ENCODE assay signal across 15 cellular contexts in genomic region chr15:101013151-101013550, GRCh38.
DNase-seq lines count a peak whose midpoint lies in the region; ATAC-seq and TF ChIP-seq lines count a peak whose summit lies in the region.
"Had no signal": no experiment of that assay in that cellular context is flagged by ENCODE, and none has a peak within 500 bp of the region (broad histone marks: within the 10 kb centered on the region; RNA-seq: fewer than 3 reads in every experiment).

No MANE protein-coding gene starts in this region.

- TF ChIP-seq CTCF in H9 (conservative IDR thresholded peaks at IDR 0.05) (no peak), neural progenitor cell (IDR thresholded peaks at IDR 0.05) (no peak), ascending aorta (IDR thresholded peaks at IDR 0.05) (no peak)

- H3K4me1 Mint-ChIP-seq in H9 (peaks cover 32 to 34% of the 10 kb centered on the region in 2 experiments), neural progenitor cell (peaks cover 28% of the 10 kb centered on the region)
- H3K4me1 Mint-ChIP-seq in activated CD8-positive, alpha-beta memory T cell treated with anti-CD3 and anti-CD28 coated beads, Interleukin-2, amount 10 ng/mL, durations not matched to agents 7 days and 5 days: peaks cover 8% of the 10 kb centered on the region

- H2BK5ac ChIP-seq in H9 (ENCODE audit: insufficient read length, low read length): no peak overlapping the region

- H3K4me3 ChIP-seq in neural progenitor cell (no peak overlapping the region), ascending aorta (no peak overlapping the region)

- H3T11ph ChIP-seq in H9 (ENCODE audit: low read length): no peak overlapping the region

- H3K27me3 Mint-ChIP-seq in H9 (ENCODE audit: low read depth) (peaks cover 9% of the 10 kb centered on the region), neural progenitor cell (ENCODE audit: insufficient read depth, low read depth) (peaks cover 9% of the 10 kb centered on the region)
- H3K27me3 Mint-ChIP-seq in activated CD8-positive, alpha-beta memory T cell treated with anti-CD3 and anti-CD28 coated beads, Interleukin-2, amount 10 ng/mL, durations not matched to agents 7 days and 5 days: peaks cover 12% of the 10 kb centered on the region
- H3K27me3 Mint-ChIP-seq: B cell had no signal

- H3K4me3 Mint-ChIP-seq in H9 (no peak overlapping the region), neural progenitor cell (no peak overlapping the region)
- H3K4me3 Mint-ChIP-seq in activated CD8-positive, alpha-beta memory T cell treated with anti-CD3 and anti-CD28 coated beads, Interleukin-2, amount 10 ng/mL, durations not matched to agents 7 days and 5 days: no peak overlapping the region
- H3K4me3 Mint-ChIP-seq: B cell; CD4-positive, alpha-beta memory T cell had no signal

- H2AK5ac ChIP-seq in H9 (ENCODE audit: insufficient read length, low read length): no peak overlapping the region

- H4K5ac ChIP-seq in H9 (ENCODE audit: insufficient read length, low read depth, low read length): no peak overlapping the region

- no peak overlapping the region for H3K4me2 ChIP-seq in H9 (ENCODE audit: insufficient read depth, insufficient read length, low read length)
- H3K4me2 ChIP-seq in neural progenitor cell: no peak overlapping the region

- H3K9me3 ChIP-seq in H9 (ENCODE audit: control insufficient read depth, low read depth, low read length) (no peaks in the 10 kb centered on the region), neural progenitor cell (ENCODE audit: low read depth) (no peaks in the 10 kb centered on the region), ascending aorta (no peaks in the 10 kb centered on the region)

- H2BK12ac ChIP-seq in H9 (ENCODE audit: insufficient read length, low read depth, low read length): no peak overlapping the region

- H3K36me3 Mint-ChIP-seq in H9 (ENCODE audit: insufficient read depth in 1 of 3, low read depth in 3 of 3): peaks cover 0 to 6% (median 0%) of the 10 kb centered on the region in 3 experiments; a peak in 2 of 7 replicates
- no peaks in the 10 kb centered on the region for H3K36me3 Mint-ChIP-seq in activated CD8-positive, alpha-beta memory T cell treated with anti-CD3 and anti-CD28 coated beads, Interleukin-2, amount 10 ng/mL, durations not matched to agents 7 days and 5 days
- no peaks in the 10 kb centered on the region for H3K36me3 Mint-ChIP-seq in neural progenitor cell
- H3K36me3 Mint-ChIP-seq: CD4-positive, alpha-beta memory T cell had no signal

- peaks cover 2% of the 10 kb centered on the region for H3K23me2 ChIP-seq in H9 (ENCODE audit: insufficient read length, low read depth, low read length, poor library complexity, severe bottlenecking)

- no peaks in the 10 kb centered on the region for H3K27me3 ChIP-seq in H9 (ENCODE audit: insufficient read depth, low read length)
- peaks cover 1% of the 10 kb centered on the region for H3K27me3 ChIP-seq in neural progenitor cell
- no peaks in the 10 kb centered on the region for H3K27me3 ChIP-seq in ascending aorta

- no peaks in the 10 kb centered on the region for H3K79me1 ChIP-seq in H9 (ENCODE audit: insufficient read depth, low read depth, low read length, poor library complexity, severe bottlenecking)

- no peak overlapping the region; the same call in 1 of the 2 replicates for H3K14ac ChIP-seq in H9 (ENCODE audit: insufficient read depth, low read length)

- CTCF ChIA-PET in activated CD8-positive, alpha-beta memory T cell treated with anti-CD3 and anti-CD28 coated beads, Interleukin-2, amount 10 ng/mL, durations not matched to agents 7 days and 5 days (lab: Charles Lee): interaction anchor here (1.2 to 2.5 kb wide), 5 partner anchors 10 to 276 kb away, joined by 3 to 24 read pairs (median 7); no protein-coding TSS in a partner anchor

- no peak overlapping the region for H2BK20ac ChIP-seq in H9 (ENCODE audit: low read depth, low read length, poor library complexity, severe bottlenecking)

- no peaks in the 10 kb centered on the region for H3K79me2 ChIP-seq in H9 (ENCODE audit: insufficient read depth, low read length)
- no peaks in the 10 kb centered on the region for H3K79me2 ChIP-seq in neural progenitor cell (ENCODE audit: low read depth)

- H3K9ac ChIP-seq in H9 (ENCODE audit: extremely low read depth, insufficient read length, low read length) (no peak overlapping the region), neural progenitor cell (no peak overlapping the region)

- H3K36me3 ChIP-seq in neural progenitor cell (no peaks in the 10 kb centered on the region), ascending aorta (peaks cover 7 to 29% of the 10 kb centered on the region in 2 donors)

- no peak overlapping the region for H2BK120ac ChIP-seq in H9 (ENCODE audit: low read depth, low read length, poor library complexity, severe bottlenecking)

- H3K27ac Mint-ChIP-seq in H9: peak overlapping the region in 1 of 3 experiments; percentile 82; a peak in 1 of 7 replicates
- H3K27ac Mint-ChIP-seq in activated CD8-positive, alpha-beta memory T cell treated with anti-CD3 and anti-CD28 coated beads, Interleukin-2, amount 10 ng/mL, durations not matched to agents 7 days and 5 days: no peak overlapping the region
- H3K27ac Mint-ChIP-seq in neural progenitor cell: peak overlapping the region; percentile 4
- H3K27ac Mint-ChIP-seq: B cell; CD4-positive, alpha-beta memory T cell had no signal

- H2BK15ac ChIP-seq in H9 (ENCODE audit: low read depth, low read length): no peak overlapping the region

- H2AFZ ChIP-seq in H9 (ENCODE audit: low read length) (no peak overlapping the region), neural progenitor cell (replicated peaks) (no peak overlapping the region)

- H3K27ac ChIP-seq in H9 (ENCODE audit: insufficient read length, low read depth, low read length): no peak overlapping the region
- no peak overlapping the region for H3K27ac ChIP-seq in neural progenitor cell
- H3K27ac ChIP-seq in ascending aorta: no peak overlapping the region

- H3K9me3 Mint-ChIP-seq in H9: peaks cover 0 to 7% of the 10 kb centered on the region in 2 experiments; a peak in 2 of 5 replicates
- no peaks in the 10 kb centered on the region for H3K9me3 Mint-ChIP-seq in activated CD8-positive, alpha-beta memory T cell treated with anti-CD3 and anti-CD28 coated beads, Interleukin-2, amount 10 ng/mL, durations not matched to agents 7 days and 5 days (ENCODE audit: low read depth)
- no peaks in the 10 kb centered on the region for H3K9me3 Mint-ChIP-seq in neural progenitor cell
- H3K9me3 Mint-ChIP-seq: CD4-positive, alpha-beta memory T cell had no signal

- no CpG with 5 or more reads among the region's 10 CpGs for WGBS in H9 (ENCODE audit: extremely low coverage, insufficient read length, low lambda C conversion rate)

- no peak overlapping the region for H3K18ac ChIP-seq in H9 (ENCODE audit: insufficient read length, low read depth, low read length)

- ATAC-seq in activated CD8-positive, alpha-beta memory T cell treated with anti-CD3 and anti-CD28 coated beads, Interleukin-2, amount 10 ng/mL, durations not matched to agents 7 days and 5 days: no peak
- ATAC-seq in left lobe of liver (no peak), GM18909 (IDR thresholded peaks at IDR 0.05; ENCODE audit: poor library complexity, unreplicated experiment) (no peak)
- ATAC-seq: PC-3 had no signal

- H3K4me1 ChIP-seq in H9 (ENCODE audit: insufficient read depth, low read length) (peaks cover 7% of the 10 kb centered on the region), neural progenitor cell (peaks cover 11% of the 10 kb centered on the region), ascending aorta (peaks cover 0 to 3% of the 10 kb centered on the region in 2 donors)

- intact Hi-C loops in ascending aorta (cut with DNase I): no loop called here

- H3K56ac ChIP-seq in H9 (ENCODE audit: insufficient read length, low read depth, low read length): no peak overlapping the region

- H3K4ac ChIP-seq in H9 (ENCODE audit: low read depth, low read length): no peak overlapping the region

- no peak overlapping the region for H3K23ac ChIP-seq in H9 (ENCODE audit: insufficient read length, low read depth, low read length)

- DNase-seq in H9 (peak; percentile 19), left lobe of liver (ENCODE audit: low spot score) (peak; percentile 18), neural progenitor cell (ENCODE audit: low spot score) (no peak), NCI-H2196 treated with DMSO at 0.1 percent for 48 hours (lab: John Stamatoyannopoulos, UW; ENCODE audit: unreplicated experiment) (no peak), ascending aorta (ENCODE audit: low spot score in 2 of 2) (no peak), LoVo (ENCODE audit: low spot score) (no peak)
- peak; percentile 37 for DNase-seq in activated CD8-positive, alpha-beta memory T cell treated with anti-CD3 and anti-CD28 coated beads, Interleukin-2, amount 10 ng/mL, durations not matched to agents 7 days and 5 days
- DNase-seq: CD4-positive, alpha-beta memory T cell; KG1; NCI-H1694; NCI-H446; PC-3; Right ventricle myocardium superior had no signal

- H4K20me1 ChIP-seq in H9 (ENCODE audit: control insufficient read depth, insufficient read depth, insufficient read length) (peaks cover 2% of the 10 kb centered on the region), neural progenitor cell (ENCODE audit: low read depth) (no peaks in the 10 kb centered on the region)

- no peak overlapping the region for H4K8ac ChIP-seq in H9 (replicated peaks; ENCODE audit: insufficient read length, low read depth, low read length)

- no peak overlapping the region for H4K91ac ChIP-seq in H9 (ENCODE audit: insufficient read length, low read depth, low read length)

- no peaks in the 10 kb centered on the region for H3F3A ChIP-seq in neural progenitor cell (ENCODE audit: low read depth)

Comparison
In these comparisons a context has a peak if more than half of its experiments do, and no peak if none do; other contexts are left out.
1. DNase-seq: peak in H9 (single experiment), activated CD8-positive, alpha-beta memory T cell treated with anti-CD3 and anti-CD28 coated beads, Interleukin-2, amount 10 ng/mL, durations not matched to agents 7 days and 5 days (single experiment) and left lobe of liver (single experiment); none in neural progenitor cell (single experiment), NCI-H2196 treated with DMSO at 0.1 percent for 48 hours (single experiment), ascending aorta (0 of 2) and LoVo (single experiment).